In genomic region chrX:40171513-40172168, GRCh38 we compare ENCODE assay signal across 9 cellular contexts.
A peak's percentile ranks its signal among the peaks of the same experiment; 100 is the strongest.
DNase-seq lines count a peak whose midpoint lies in the region; TF ChIP-seq lines count a peak whose summit lies in the region.
"Had no signal": no experiment of that assay in that cellular context is flagged by ENCODE, and none has a peak within 500 bp of the region (broad histone marks: within the 10 kb centered on the region; RNA-seq: fewer than 3 reads in every experiment).

No MANE protein-coding gene starts in this region.

- peak overlapping the region; percentile 40 for H3K9ac ChIP-seq in rectal smooth muscle tissue (ENCODE audit: low read length)

- H3K9me3 ChIP-seq in HEK293 (ENCODE audit: control insufficient read depth, insufficient read depth, low read depth, low read length) (no peaks in the 10 kb centered on the region), cardiac muscle cell (ENCODE audit: low read depth) (no peaks in the 10 kb centered on the region)

- H3K4me1 ChIP-seq in HEK293 (ENCODE audit: control insufficient read depth, insufficient read depth, low read length) (peaks cover 6% of the 10 kb centered on the region), cardiac muscle cell (ENCODE audit: low read depth) (peaks cover 48% of the 10 kb centered on the region), rectal smooth muscle tissue (ENCODE audit: control insufficient read depth, insufficient read depth, low read length) (peaks cover 11% of the 10 kb centered on the region)

- H3K27me3 Mint-ChIP-seq in activated naive CD4-positive, alpha-beta T cell treated with anti-CD3 and anti-CD28 coated beads, Interleukin-2, amount 10 ng/mL, durations not matched to agents 7 days and 5 days = no peaks in the 10 kb centered on the region

- H3K4me3 ChIP-seq in HEK293 (ENCODE audit: low read depth, low read length) = peak overlapping the region; percentile 14
- peak overlapping the region; percentile 26 for H3K4me3 ChIP-seq in cardiac muscle cell
- peak overlapping the region; percentile 69 for H3K4me3 ChIP-seq in rectal smooth muscle tissue (ENCODE audit: low read length)

- CTCF ChIA-PET in HEK293 (lab: Yijun Ruan, JAX) = no interaction called here
- CTCF ChIA-PET in activated naive CD4-positive, alpha-beta T cell treated with anti-CD3 and anti-CD28 coated beads, Interleukin-2, amount 10 ng/mL, durations not matched to agents 7 days and 5 days (lab: Charles Lee) = interaction anchor here (1.0 to 1.4 kb wide), 2 partner anchors 94 to 297 kb away, joined by 3 read pairs; no protein-coding TSS in a partner anchor

- peak overlapping the region; percentile 99 for H3K27ac Mint-ChIP-seq in activated naive CD4-positive, alpha-beta T cell treated with anti-CD3 and anti-CD28 coated beads, Interleukin-2, amount 10 ng/mL, durations not matched to agents 7 days and 5 days

- no peaks in the 10 kb centered on the region for H3K9me3 Mint-ChIP-seq in activated naive CD4-positive, alpha-beta T cell treated with anti-CD3 and anti-CD28 coated beads, Interleukin-2, amount 10 ng/mL, durations not matched to agents 7 days and 5 days

- no peak for TF ChIP-seq CTCF in 22Rv1 (IDR thresholded peaks at IDR 0.05)
- TF ChIP-seq CTCF in HEK293 (tag by site-specific recombination; IDR thresholded peaks at IDR 0.05) = no peak
- TF ChIP-seq CTCF in cardiac muscle cell (IDR thresholded peaks at IDR 0.05; ENCODE audit: low read depth, low read length) = no peak

- peaks cover 5% of the 10 kb centered on the region for H3K27me3 ChIP-seq in cardiac muscle cell
- peaks cover 3% of the 10 kb centered on the region for H3K27me3 ChIP-seq in rectal smooth muscle tissue (ENCODE audit: control insufficient read depth, insufficient read depth, low read length)

- H3K36me3 ChIP-seq in HEK293 (ENCODE audit: control insufficient read depth in 2 of 2, insufficient read depth in 1 of 2, low read length in 2 of 2) (no peaks in the 10 kb centered on the region), cardiac muscle cell (no peaks in the 10 kb centered on the region), rectal smooth muscle tissue (ENCODE audit: control insufficient read depth, insufficient read depth, low read length) (no peaks in the 10 kb centered on the region)

- H3K27ac ChIP-seq in 22Rv1 (peak overlapping the region; percentile 97), HEK293 (ENCODE audit: extremely low read depth, low read depth, low read length) (peak overlapping the region; percentile 73), cardiac muscle cell (peak overlapping the region; percentile 19), rectal smooth muscle tissue (ENCODE audit: low read depth, low read length) (peak overlapping the region; percentile 81)
- H3K27ac ChIP-seq: epithelial cell of prostate had no signal

- peaks cover 57% of the 10 kb centered on the region for H3K4me1 Mint-ChIP-seq in activated naive CD4-positive, alpha-beta T cell treated with anti-CD3 and anti-CD28 coated beads, Interleukin-2, amount 10 ng/mL, durations not matched to agents 7 days and 5 days

- POLR2A ChIA-PET in HEK293 (lab: Yijun Ruan, JAX) = interaction anchor here (0.8 kb wide), 1 partner anchor 74 kb away, joined by 3 read pairs; no protein-coding TSS in a partner anchor

- peak overlapping the region; percentile 85 for H3K4me3 Mint-ChIP-seq in activated naive CD4-positive, alpha-beta T cell treated with anti-CD3 and anti-CD28 coated beads, Interleukin-2, amount 10 ng/mL, durations not matched to agents 7 days and 5 days

- peak; percentile 60 for DNase-seq in activated naive CD4-positive, alpha-beta T cell treated with anti-CD3 and anti-CD28 coated beads, Interleukin-2, amount 10 ng/mL, durations not matched to agents 7 days and 5 days
- DNase-seq in cardiac muscle cell (ENCODE audit: low read depth in 1 of 2, low spot score in 1 of 2) (peak; percentile 53 to 63), NCI-H226 (no peak), OCI-M1 (lab: John Stamatoyannopoulos, UW) (no peak), SW 1271 (lab: John Stamatoyannopoulos, UW) (no peak)

- no peaks in the 10 kb centered on the region for H3K36me3 Mint-ChIP-seq in activated naive CD4-positive, alpha-beta T cell treated with anti-CD3 and anti-CD28 coated beads, Interleukin-2, amount 10 ng/mL, durations not matched to agents 7 days and 5 days

TF ChIP-seq in HEK293, 187 proteins besides CTCF, POLR2A, EP300 and RAD21 (continues in another document):
- no peak for TF ChIP-seq ZNF670 (tag by site-specific recombination; IDR thresholded peaks at IDR 0.05; ENCODE audit: low read depth)
- no peak for TF ChIP-seq ZBTB20 (tag by site-specific recombination; IDR thresholded peaks at IDR 0.05)
- no peak for TF ChIP-seq PRDM1 (tag by site-specific recombination; IDR thresholded peaks at IDR 0.05)
- no peak for TF ChIP-seq TRIM28 (IDR thresholded peaks at IDR 0.05; ENCODE audit: borderline replicate concordance, low read length)
- TF ChIP-seq REPIN1 (tag by site-specific recombination; IDR thresholded peaks at IDR 0.05; ENCODE audit: low read depth) = no peak
- TF ChIP-seq ZNF10 (tag by site-specific recombination; IDR thresholded peaks at IDR 0.05) = no peak
- TF ChIP-seq ZNF777 (tag by site-specific recombination; IDR thresholded peaks at IDR 0.05; ENCODE audit: borderline replicate concordance) = no peak
- no peak for TF ChIP-seq ZNF843 (tag by site-specific recombination; IDR thresholded peaks at IDR 0.05)
- TF ChIP-seq RBAK (tag by site-specific recombination; IDR thresholded peaks at IDR 0.05) = no peak
- TF ChIP-seq ZNF174 (tag by site-specific recombination; IDR thresholded peaks at IDR 0.05) = no peak
- TF ChIP-seq INSM2 (tag by site-specific recombination; IDR thresholded peaks at IDR 0.05) = no peak
- TF ChIP-seq GLI4 (tag by site-specific recombination; IDR thresholded peaks at IDR 0.05) = no peak
- TF ChIP-seq ELK4 (IDR thresholded peaks at IDR 0.05; ENCODE audit: borderline replicate concordance, low read depth, low read length) = no peak
- TF ChIP-seq ZNF366 (tag by site-specific recombination; conservative IDR thresholded peaks at IDR 0.05) = no peak
- TF ChIP-seq, protein P1, sequence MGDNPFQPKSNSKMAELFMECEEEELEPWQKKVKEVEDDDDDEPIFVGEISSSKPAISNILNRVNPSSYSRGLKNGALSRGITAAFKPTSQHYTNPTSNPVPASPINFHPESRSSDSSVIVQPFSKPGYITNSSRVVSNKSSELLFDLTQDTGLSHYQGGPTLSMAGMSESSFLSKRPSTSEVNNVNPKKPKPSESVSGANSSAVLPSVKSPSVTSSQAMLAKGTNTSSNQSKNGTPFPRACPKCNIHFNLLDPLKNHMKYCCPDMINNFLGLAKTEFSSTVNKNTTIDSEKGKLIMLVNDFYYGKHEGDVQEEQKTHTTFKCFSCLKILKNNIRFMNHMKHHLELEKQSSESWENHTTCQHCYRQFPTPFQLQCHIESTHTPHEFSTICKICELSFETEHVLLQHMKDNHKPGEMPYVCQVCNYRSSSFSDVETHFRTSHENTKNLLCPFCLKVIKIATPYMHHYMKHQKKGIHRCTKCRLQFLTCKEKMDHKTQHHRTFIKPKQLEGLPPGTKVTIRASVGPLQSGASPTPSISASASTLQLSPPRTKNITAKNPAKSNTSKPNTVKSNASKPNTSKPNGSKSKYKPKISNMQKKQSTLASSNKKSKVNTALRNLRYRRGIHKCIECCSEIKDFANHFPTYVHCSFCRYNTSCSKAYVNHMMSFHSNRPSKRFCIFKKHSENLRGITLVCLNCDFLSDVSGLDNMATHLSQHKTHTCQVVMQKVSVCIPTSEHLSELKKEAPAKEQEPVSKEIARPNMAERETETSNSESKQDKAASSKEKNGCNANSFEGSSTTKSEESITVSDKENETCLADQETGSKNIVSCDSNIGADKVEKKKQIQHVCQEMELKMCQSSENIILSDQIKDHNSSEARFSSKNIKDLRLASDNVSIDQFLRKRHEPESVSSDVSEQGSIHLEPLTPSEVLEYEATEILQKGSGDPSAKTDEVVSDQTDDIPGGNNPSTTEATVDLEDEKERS (tag by site-specific recombination; IDR thresholded peaks at IDR 0.05) = no peak
- TF ChIP-seq ZNF768 (tag by site-specific recombination; IDR thresholded peaks at IDR 0.05) = no peak
- TF ChIP-seq ZNF830 (tag by site-specific recombination; IDR thresholded peaks at IDR 0.05; ENCODE audit: low read depth) = no peak
- TF ChIP-seq, protein P2, sequence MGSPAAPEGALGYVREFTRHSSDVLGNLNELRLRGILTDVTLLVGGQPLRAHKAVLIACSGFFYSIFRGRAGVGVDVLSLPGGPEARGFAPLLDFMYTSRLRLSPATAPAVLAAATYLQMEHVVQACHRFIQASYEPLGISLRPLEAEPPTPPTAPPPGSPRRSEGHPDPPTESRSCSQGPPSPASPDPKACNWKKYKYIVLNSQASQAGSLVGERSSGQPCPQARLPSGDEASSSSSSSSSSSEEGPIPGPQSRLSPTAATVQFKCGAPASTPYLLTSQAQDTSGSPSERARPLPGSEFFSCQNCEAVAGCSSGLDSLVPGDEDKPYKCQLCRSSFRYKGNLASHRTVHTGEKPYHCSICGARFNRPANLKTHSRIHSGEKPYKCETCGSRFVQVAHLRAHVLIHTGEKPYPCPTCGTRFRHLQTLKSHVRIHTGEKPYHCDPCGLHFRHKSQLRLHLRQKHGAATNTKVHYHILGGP (tag by site-specific recombination; IDR thresholded peaks at IDR 0.05) = no peak

Comparison
In these comparisons a context has a peak if more than half of its experiments do, and no peak if none do; other contexts are left out.
1. H3K27ac ChIP-seq: peak in every context shown above with its lines; median percentile 97 in 22Rv1; 81 in rectal smooth muscle tissue; 73 in HEK293; 19 in cardiac muscle cell.
2. H3K4me3 ChIP-seq: peak in every context shown above with its lines; median percentile 69 in rectal smooth muscle tissue; 26 in cardiac muscle cell; 14 in HEK293.
3. DNase-seq: peak in activated naive CD4-positive, alpha-beta T cell treated with anti-CD3 and anti-CD28 coated beads, Interleukin-2, amount 10 ng/mL, durations not matched to agents 7 days and 5 days (single experiment) and cardiac muscle cell (2 of 2); none in NCI-H226 (single experiment), OCI-M1 (single experiment) and SW 1271 (0 of 2).